1 cellular context compared by ENCODE assay signal in genomic region chr6:150269857-150270223, GRCh38.
A peak's percentile ranks its signal among the peaks of the same experiment; 100 is the strongest.
TF ChIP-seq lines count a peak whose summit lies in the region.

No MANE protein-coding gene starts in this region.

TF ChIP-seq in K562, 482 proteins besides CTCF, POLR2A, EP300 and RAD21 (continued from another document and continues in another):
- TF ChIP-seq HOMEZ (CRISPR knock-in tag; IDR thresholded peaks at IDR 0.05), result no peak
- TF ChIP-seq HNRNPL (IDR thresholded peaks at IDR 0.05; ENCODE audit: low read depth, low read length), result no peak
- TF ChIP-seq BRF1 (IDR thresholded peaks at IDR 0.05; ENCODE audit: borderline replicate concordance, extremely low read depth, insufficient read length), result no peak
- TF ChIP-seq SREBF1 (IDR thresholded peaks at IDR 0.05; ENCODE audit: borderline replicate concordance, low read depth, low read length), result no peak
- TF ChIP-seq HNRNPH1 (optimal IDR thresholded peaks at IDR 0.05; ENCODE audit: low read depth, low read length), result no peak
- no peak for TF ChIP-seq XRCC5 (IDR thresholded peaks at IDR 0.05; ENCODE audit: low read depth, low read length)
- TF ChIP-seq SOX6 (IDR thresholded peaks at IDR 0.05), result no peak
- TF ChIP-seq CSDE1 (IDR thresholded peaks at IDR 0.05), result no peak
- no peak for TF ChIP-seq ZSCAN32 (CRISPR knock-in tag; IDR thresholded peaks at IDR 0.05)
- TF ChIP-seq RBM17 (IDR thresholded peaks at IDR 0.05; ENCODE audit: borderline replicate concordance, low read depth, low read length), result no peak
- peak in 1 of 2 experiments; percentile 75; a peak in 2 of 4 replicates for TF ChIP-seq HDAC1 (IDR thresholded peaks at IDR 0.05)
- peak; percentile 88 for TF ChIP-seq CTBP1 (IDR thresholded peaks at IDR 0.05; ENCODE audit: borderline replicate concordance)
- no peak for TF ChIP-seq KAT2B (IDR thresholded peaks at IDR 0.05; ENCODE audit: low read depth, low read length)
- no peak for TF ChIP-seq NCOA4 (IDR thresholded peaks at IDR 0.05; ENCODE audit: partially characterized antibody)
- TF ChIP-seq ZC3H11A (IDR thresholded peaks at IDR 0.05; ENCODE audit: low read depth, low read length), result no peak
- TF ChIP-seq ZNF133 (CRISPR knock-in tag; IDR thresholded peaks at IDR 0.05), result no peak
- TF ChIP-seq CEBPG (CRISPR knock-in tag; IDR thresholded peaks at IDR 0.05), result no peak
- TF ChIP-seq CEBPG (tag; conservative IDR thresholded peaks at IDR 0.05 in 1 of 2, IDR thresholded peaks at IDR 0.05 in 1 of 2), result no peak
- TF ChIP-seq ZNF398 (CRISPR knock-in tag; IDR thresholded peaks at IDR 0.05), result no peak
- TF ChIP-seq ZNF436 (CRISPR knock-in tag; IDR thresholded peaks at IDR 0.05), result no peak
- no peak for TF ChIP-seq TBP (optimal IDR thresholded peaks at IDR 0.05; ENCODE audit: low read depth, low read length)
- TF ChIP-seq KDM4B (IDR thresholded peaks at IDR 0.05; ENCODE audit: borderline replicate concordance in 2 of 2, low read depth in 1 of 2), result no peak
- TF ChIP-seq BCLAF1 (IDR thresholded peaks at IDR 0.05; ENCODE audit: borderline replicate concordance in 1 of 2, control insufficient read depth in 1 of 2, low read depth in 2 of 2, low read length in 1 of 2), result no peak
- TF ChIP-seq ZNF318 (IDR thresholded peaks at IDR 0.05; ENCODE audit: borderline replicate concordance in 1 of 2, low read depth in 1 of 2), result no peak
- TF ChIP-seq SMAD4 (CRISPR knock-in tag; conservative IDR thresholded peaks at IDR 0.05), result peak; percentile 72
- TF ChIP-seq EGR1 (conservative IDR thresholded peaks at IDR 0.05), result peak; percentile 100
- no peak for TF ChIP-seq ZKSCAN1 (IDR thresholded peaks at IDR 0.05; ENCODE audit: low read depth, low read length)
- TF ChIP-seq ETV1 (tag; conservative IDR thresholded peaks at IDR 0.05; ENCODE audit: low read depth), result no peak
- no peak for TF ChIP-seq GTF2B (IDR thresholded peaks at IDR 0.05; ENCODE audit: extremely low read depth, insufficient read length)
- TF ChIP-seq TEAD1 (CRISPR knock-in tag; IDR thresholded peaks at IDR 0.05), result no peak
- TF ChIP-seq SFPQ (IDR thresholded peaks at IDR 0.05; ENCODE audit: low read depth, low read length), result no peak
- peak; percentile 61; the same call in 1 of the 2 replicates for TF ChIP-seq KLF16 (IDR thresholded peaks at IDR 0.05)
- no peak for TF ChIP-seq IRF2 (CRISPR knock-in tag; IDR thresholded peaks at IDR 0.05)
- no peak for TF ChIP-seq ZNF134 (CRISPR knock-in tag; conservative IDR thresholded peaks at IDR 0.05)
- TF ChIP-seq NONO (IDR thresholded peaks at IDR 0.05; ENCODE audit: low read depth in 2 of 2, low read length in 1 of 2), result no peak
- TF ChIP-seq SMAD2 (IDR thresholded peaks at IDR 0.05; ENCODE audit: low read depth, low read length), result no peak
- TF ChIP-seq ZNF655 (CRISPR knock-in tag; IDR thresholded peaks at IDR 0.05), result no peak
- no peak for TF ChIP-seq GABPB2 (CRISPR knock-in tag; conservative IDR thresholded peaks at IDR 0.05)
- no peak for TF ChIP-seq JUNB (CRISPR knock-in tag; conservative IDR thresholded peaks at IDR 0.05)
- TF ChIP-seq FOXM1 (IDR thresholded peaks at IDR 0.05; ENCODE audit: low read depth), result no peak
- no peak for TF ChIP-seq FOXM1 (CRISPR knock-in tag; IDR thresholded peaks at IDR 0.05; ENCODE audit: low read depth)
- no peak for TF ChIP-seq RUNX1 (IDR thresholded peaks at IDR 0.05; ENCODE audit: low read depth)
- TF ChIP-seq U2AF1 (optimal IDR thresholded peaks at IDR 0.05; ENCODE audit: low read depth, low read length), result no peak
- peak; percentile 45; the same call in 1 of the 2 replicates for TF ChIP-seq MAFG (tag; conservative IDR thresholded peaks at IDR 0.05)
- TF ChIP-seq KLF1 (tag; IDR thresholded peaks at IDR 0.05), result no peak
- no peak for TF ChIP-seq ZNF277 (CRISPR knock-in tag; IDR thresholded peaks at IDR 0.05; ENCODE audit: borderline replicate concordance)
